8 cellular contexts compared by ENCODE assay signal in the genomic region with DNA sequence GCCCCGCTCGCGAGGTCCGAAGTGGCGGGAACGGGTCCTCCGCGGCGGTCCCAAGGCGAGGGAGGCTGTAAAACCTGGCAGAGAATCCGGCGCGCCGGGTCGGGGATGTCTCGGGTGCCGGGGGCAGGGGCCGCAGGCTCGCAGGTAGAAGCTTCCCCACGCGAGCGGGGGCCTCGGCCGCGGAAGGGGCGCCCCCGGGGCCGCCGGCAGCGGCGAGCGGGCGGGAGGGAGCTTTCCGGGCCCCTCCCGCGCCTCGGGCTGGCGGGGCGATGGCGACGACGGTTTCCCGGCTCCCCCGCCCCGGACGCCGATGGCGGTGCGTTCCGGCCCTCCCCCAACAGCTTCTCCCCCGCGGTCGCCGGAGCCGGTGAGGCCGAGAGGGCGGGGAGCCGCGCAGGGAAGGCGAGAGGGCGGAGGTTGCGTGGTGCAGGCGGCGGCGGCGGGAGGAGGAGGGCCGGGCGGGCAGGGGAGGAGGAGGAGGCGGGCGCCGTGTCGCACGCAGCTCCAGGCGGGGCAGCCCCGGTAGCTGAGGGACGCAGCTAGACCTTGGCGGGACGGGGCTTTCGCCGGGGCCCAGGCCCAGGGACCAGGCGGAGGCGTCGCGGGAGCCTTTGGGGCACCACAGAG. TPM values are rescaled to one million over a fixed set of nuclear protein-coding genes. Genes with fewer than 3 reads are reported as not detected.
DNase-seq lines count a peak whose midpoint lies in the region; ATAC-seq, FAIRE-seq and TF ChIP-seq lines count a peak whose summit lies in the region.

CUL1 (plus strand) TSS at position 507 of the 627 bp plus-strand sequence. CDS start 31,220 bp downstream, outside the sequence.

- H3K36me3 ChIP-seq in keratinocyte (ENCODE audit: control insufficient read depth in 2 of 2, extremely low read depth in 1 of 2, insufficient read depth in 2 of 2, low read length in 2 of 2), result no peaks in the 10 kb centered on the region

- dilution Hi-C loops in keratinocyte (cut with MboI; ENCODE audit: extremely low pct_ligation_motif_present, low sequenced_read_pairs), result no loop called here

- TF ChIP-seq CTCF in activated B cell treated with CpG ODN at 0.5 μM for 24 hours (IDR thresholded peaks at IDR 0.05) (no peak), keratinocyte (optimal IDR thresholded peaks at IDR 0.05 in 1 of 3, IDR thresholded peaks at IDR 0.05 in 1 of 3, conservative IDR thresholded peaks at IDR 0.05 in 1 of 3; ENCODE audit: extremely low read depth in 1 of 3, insufficient read depth in 2 of 3, low read length in 3 of 3) (no peak)

- H3K9ac ChIP-seq in keratinocyte (ENCODE audit: control insufficient read depth, extremely low read depth, insufficient read depth, low read length), result peak within 1 kb of the TSS; percentile 91

- peaks cover 15% of the 10 kb centered on the region for H4K20me1 ChIP-seq in keratinocyte (ENCODE audit: control insufficient read depth, extremely low read depth, insufficient read depth, low read length)

- peaks cover 9% of the 10 kb centered on the region for H3K36me3 Mint-ChIP-seq in activated B cell treated with CpG ODN at 0.5 μM for 24 hours (ENCODE audit: low read depth)

- H3K4me3 ChIP-seq in keratinocyte (ENCODE audit: control insufficient read depth in 2 of 3, extremely low read depth in 1 of 3, insufficient read depth in 2 of 3, low read depth in 1 of 3, low read length in 3 of 3), result peak within 1 kb of the TSS; percentile 81 to 95 (median 92)

- H3K4me1 Mint-ChIP-seq in activated B cell treated with CpG ODN at 0.5 μM for 24 hours, result peaks cover 45% of the 10 kb centered on the region

- peak within 1 kb of the TSS; percentile 90 for H3K4me3 Mint-ChIP-seq in activated B cell treated with CpG ODN at 0.5 μM for 24 hours

- ATAC-seq in HG02938 (IDR thresholded peaks at IDR 0.05; ENCODE audit: unreplicated experiment) (peak; percentile 62), activated B cell treated with CpG ODN at 0.5 μM for 24 hours (ENCODE audit: low read depth) (peak; percentile 76)

- H3K4me1 ChIP-seq in keratinocyte (ENCODE audit: control insufficient read depth, extremely low read depth, insufficient read depth, low read length), result peaks cover 44% of the 10 kb centered on the region

- peaks cover 6% of the 10 kb centered on the region for H3K9me1 ChIP-seq in keratinocyte (ENCODE audit: control insufficient read depth, extremely low read depth, insufficient read depth, low read length)

- DNase-seq in SIG-M5 treated with dmso at 0.1 percent for 504 hours (lab: John Stamatoyannopoulos, UW; ENCODE audit: unreplicated experiment), result peak; percentile 66
- DNase-seq in SIG-M5 (lab: John Stamatoyannopoulos, UW), result no peak
- peak; percentile 62 for DNase-seq in NCI-H2107 (lab: John Stamatoyannopoulos, UW)
- peak; percentile 75 for DNase-seq in activated B cell treated with CpG ODN at 0.5 μM for 24 hours
- peak; percentile 84 for DNase-seq in central memory CD4-positive, alpha-beta T cell
- DNase-seq in keratinocyte (ENCODE audit: low read depth, low spot score), result no peak
- DNase-seq in stimulated activated CD4-positive, alpha-beta T cell treated with anti-CD3 and anti-CD28 coated beads, Interleukin-15, amount 100 ng/mL, for 48 hours (ENCODE audit: low read depth in 2 of 2), result peak; percentile 72 to 73

- H3K9me3 ChIP-seq in keratinocyte (ENCODE audit: control insufficient read depth, low read depth, low read length), result no peaks in the 10 kb centered on the region

- H3K4me2 ChIP-seq in keratinocyte (ENCODE audit: control insufficient read depth, extremely low read depth, insufficient read depth, low read depth, low read length), result peak within 1 kb of the TSS; percentile 92

- H3K9me3 Mint-ChIP-seq in activated B cell treated with CpG ODN at 0.5 μM for 24 hours, result no peaks in the 10 kb centered on the region

- H3K27ac ChIP-seq in keratinocyte (ENCODE audit: control insufficient read depth, insufficient read depth, low read length), result peak within 1 kb of the TSS; percentile 80

- no peaks in the 10 kb centered on the region for H3K27me3 ChIP-seq in keratinocyte (ENCODE audit: control insufficient read depth, extremely low read depth, insufficient read depth, low read length)

- peaks cover 48% of the 10 kb centered on the region for H3K79me2 ChIP-seq in keratinocyte (ENCODE audit: control insufficient read depth, insufficient read depth, low read length)

- peak within 1 kb of the TSS; percentile 80 for H2AFZ ChIP-seq in keratinocyte (ENCODE audit: control insufficient read depth, low read length)

- FAIRE-seq in keratinocyte (lab: Jason Lieb, UNC), result no peak

- intact Hi-C loops in activated B cell treated with CpG ODN at 0.5 μM for 24 hours (cut with micrococcal nuclease), result loop anchor here (1.0 to 10.0 kb wide), 12 partner anchors 66 to 926 kb away; partner anchors contain the start of genes EZH2, PDIA4, ZNF398 and ZNF746

- POLR2A ChIA-PET in activated B cell treated with CpG ODN at 0.5 μM for 24 hours (lab: Charles Lee), result interaction anchor here (0.5 to 1.9 kb wide), 20 partner anchors 9 to 1140 kb away, joined by 3 to 22 read pairs (median 4); partner anchors contain the start of genes EZH2, PDIA4, ZNF398 and ZNF862

- H3K27ac Mint-ChIP-seq in activated B cell treated with CpG ODN at 0.5 μM for 24 hours, result peak within 1 kb of the TSS; percentile 90

- no peaks in the 10 kb centered on the region for H3K27me3 Mint-ChIP-seq in activated B cell treated with CpG ODN at 0.5 μM for 24 hours

- CTCF ChIA-PET in activated B cell treated with CpG ODN at 0.5 μM for 24 hours (lab: Charles Lee), result interaction anchor here (0.7 to 1.0 kb wide), 2 partner anchors 123 to 289 kb away, joined by 3 to 4 read pairs; no protein-coding TSS in a partner anchor

RNA-seq across cellular contexts. Expression of gene CUL1, which starts in this region (rescaled TPM):
- total RNA-seq in activated B cell treated with CpG ODN at 0.5 μM for 24 hours, result 56.9 and 57.4 TPM in 2 replicates
- polyA plus RNA-seq in keratinocyte, result 42.5 to 55.4 TPM (median 50.7 TPM) in 3 replicates
- 38.5 TPM for polyA plus RNA-seq in keratinocyte (2011; ENCODE audit: low read depth)
- polyA plus RNA-seq in keratinocyte (2011; cell fraction: cytosol; rRNA removed), result 33.8 and 46.0 TPM in 2 replicates
- polyA plus RNA-seq in keratinocyte (2011; cell fraction: nucleus; rRNA removed), result 48.2 and 55.5 TPM in 2 replicates
- 40.6 and 44.6 TPM in 2 replicates for polyA plus RNA-seq in keratinocyte (2012; ENCODE audit: low replicate concordance)
- 16.9 to 51.3 TPM (median 39.4 TPM) in 3 replicates for polyA minus RNA-seq in keratinocyte
- polyA minus RNA-seq in keratinocyte (2011; cell fraction: cytosol; rRNA and poly(A)+ RNA removed), result 32.8 TPM
- 26.4 and 46.0 TPM in 2 replicates for polyA minus RNA-seq in keratinocyte (2011; cell fraction: nucleus; rRNA and poly(A)+ RNA removed)

Comparison
In these comparisons a context has a peak if more than half of its experiments do, and no peak if none do; other contexts are left out.
1. DNase-seq: peak in SIG-M5 treated with dmso at 0.1 percent for 504 hours (single experiment), NCI-H2107 (single experiment), activated B cell treated with CpG ODN at 0.5 μM for 24 hours (single experiment), central memory CD4-positive, alpha-beta T cell (single experiment) and stimulated activated CD4-positive, alpha-beta T cell treated with anti-CD3 and anti-CD28 coated beads, Interleukin-15, amount 100 ng/mL, for 48 hours (2 of 2); none in SIG-M5 (single experiment) and keratinocyte (single experiment).